ENCODE assay signal across 8 cellular contexts in the genomic region with DNA sequence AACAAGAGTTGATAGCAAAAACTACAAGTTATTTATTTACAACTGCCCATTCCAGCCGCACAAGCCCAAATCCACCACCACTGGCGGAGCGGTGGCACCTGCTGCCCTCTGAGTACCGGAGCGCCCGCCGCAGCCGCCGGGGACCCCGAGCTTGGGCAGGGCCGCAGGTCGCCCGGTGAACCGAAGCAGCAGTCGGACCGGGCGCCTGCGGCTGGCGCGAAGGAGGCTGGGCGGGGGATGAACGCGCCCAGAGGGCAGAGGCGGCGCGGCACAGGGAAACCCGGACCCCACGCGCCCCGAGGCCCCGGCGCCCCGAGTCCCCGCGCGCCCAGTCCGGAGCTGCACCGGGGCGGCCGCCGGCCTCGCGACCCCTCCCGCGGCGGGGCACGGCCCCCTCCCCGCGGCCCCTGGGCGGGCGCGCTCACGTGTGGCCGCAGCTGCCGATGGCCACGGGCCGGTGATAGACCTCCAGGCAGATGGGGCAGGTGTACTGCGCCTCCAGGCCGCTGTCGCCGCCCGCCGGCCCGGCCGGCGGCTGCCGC. TPM values are rescaled to one million over a fixed set of nuclear protein-coding genes. Genes with fewer than 3 reads are reported as not detected.
A peak's percentile ranks its signal among the peaks of the same experiment; 100 is the strongest.
DNase-seq lines count a peak whose midpoint lies in the region; ATAC-seq, FAIRE-seq and TF ChIP-seq lines count a peak whose summit lies in the region.

No MANE protein-coding gene starts in this region.

- no peak for FAIRE-seq in H54 (lab: Jason Lieb, UNC)

- no TSS peak for BruUV-seq in OCI-LY7 (replicated peaks; lab: Mats Ljungman, UMichigan)

- H3K27ac ChIP-seq in OCI-LY7 (ENCODE audit: low read depth, low read length, poor library complexity, severe bottlenecking) (peak overlapping the region; percentile 71), ectodermal cell (ENCODE audit: insufficient read depth, low read depth, low read length, poor library complexity, severe bottlenecking) (no peak overlapping the region)

- no peaks in the 10 kb centered on the region for H3K9me2 ChIP-seq in OCI-LY7 (ENCODE audit: insufficient read depth, low read length)

- CTCF ChIA-PET in OCI-LY7 (lab: Charles Lee; ENCODE audit: unreplicated experiment): no interaction called here

- peak overlapping the region; percentile 79 for H3K9ac ChIP-seq in mucosa of stomach (ENCODE audit: low read length)

- H3K4me1 ChIP-seq in OCI-LY7 (ENCODE audit: insufficient read depth, low read length, poor library complexity, severe bottlenecking) (peaks cover 59% of the 10 kb centered on the region), ectodermal cell (ENCODE audit: control insufficient read depth, insufficient read depth, low read length) (peaks cover 7% of the 10 kb centered on the region), mucosa of stomach (ENCODE audit: control insufficient read depth, insufficient read depth, low read length) (peaks cover 20% of the 10 kb centered on the region)

- TF ChIP-seq POLR2A in H54 (IDR thresholded peaks at IDR 0.05; ENCODE audit: low read depth, low read length): no peak

- H3K27me3 ChIP-seq in ectodermal cell (ENCODE audit: control insufficient read depth, insufficient read depth, low read length, poor library complexity, severe bottlenecking) (no peaks in the 10 kb centered on the region), mucosa of stomach (ENCODE audit: control insufficient read depth, insufficient read depth, low read length) (no peaks in the 10 kb centered on the region)

- peak overlapping the region; percentile 98 for H3K4me3 ChIP-seq in HFF-Myc (replicated peaks; ENCODE audit: low read depth, low read length)
- H3K4me3 ChIP-seq in OCI-LY7 (ENCODE audit: low read depth, low read length, poor library complexity, severe bottlenecking): peak overlapping the region; percentile 89
- peak overlapping the region; percentile 98 for H3K4me3 ChIP-seq in ectodermal cell (ENCODE audit: insufficient read depth, low read depth, low read length)
- peak overlapping the region; percentile 88 for H3K4me3 ChIP-seq in mucosa of stomach (ENCODE audit: low read length)

- no peaks in the 10 kb centered on the region for H4K20me1 ChIP-seq in OCI-LY7 (ENCODE audit: insufficient read depth, low read length)

- intact Hi-C loops in OCI-LY7 (cut with micrococcal nuclease; ENCODE audit: unreplicated experiment): loop anchor here (2.0 kb wide), 1 partner anchor 77 kb away; no protein-coding TSS in a partner anchor

- H3K36me3 ChIP-seq in OCI-LY7 (ENCODE audit: insufficient read depth, low read length) (no peaks in the 10 kb centered on the region; the same call in 1 of the 2 replicates), ectodermal cell (ENCODE audit: control insufficient read depth, insufficient read depth, low read length) (no peaks in the 10 kb centered on the region), mucosa of stomach (ENCODE audit: control insufficient read depth, insufficient read depth, low read length) (no peaks in the 10 kb centered on the region)

- H3K4me2 ChIP-seq in OCI-LY7 (ENCODE audit: low read length): peak overlapping the region; percentile 79

- POLR2A ChIA-PET in OCI-LY7 (lab: Charles Lee): no interaction called here

- peak overlapping the region; percentile 18; the same call in 1 of the 2 replicates for H2AFZ ChIP-seq in OCI-LY7 (ENCODE audit: low read length)

- no peak for TF ChIP-seq CTCF in HFF-Myc (IDR thresholded peaks at IDR 0.05; ENCODE audit: low read depth, low read length, missing control alignments)
- TF ChIP-seq CTCF in OCI-LY7 (conservative IDR thresholded peaks at IDR 0.05; ENCODE audit: low read length): no peak

- DNase-seq in HFF-Myc (ENCODE audit: extremely low read depth, low read depth) (no peak), OCI-LY7 (ENCODE audit: low spot score) (peak; percentile 24), H54 (ENCODE audit: insufficient read length, low spot score) (no peak), NCI-H510A treated with DMSO at 0.1 percent for 48 hours (lab: John Stamatoyannopoulos, UW) (no peak), ecto neural progenitor cell (ENCODE audit: low spot score) (no peak)

- peaks cover 26% of the 10 kb centered on the region; the same call in 1 of the 2 replicates for H3K79me2 ChIP-seq in OCI-LY7 (ENCODE audit: insufficient read depth, low read depth, low read length)

- WGBS in ectodermal cell, 2 experiments: 1% methylated on average over 67 of the region's 67 CpGs

- ATAC-seq in GM18519 (IDR thresholded peaks at IDR 0.05; ENCODE audit: low FRiP score, unreplicated experiment): peak; percentile 2

- H3K9me3 ChIP-seq in OCI-LY7 (ENCODE audit: low read length): no peaks in the 10 kb centered on the region
- H3K9me3 ChIP-seq in ectodermal cell (ENCODE audit: control insufficient read depth, low read length): no peaks in the 10 kb centered on the region
- no peaks in the 10 kb centered on the region for H3K9me3 ChIP-seq in mucosa of stomach (ENCODE audit: control insufficient read depth, low read length)

RNA-seq across cellular contexts. Expression of a gene that starts 0.4 kb away (rescaled TPM):
- 39.2 and 52.4 TPM in 2 replicates for total RNA-seq in OCI-LY7 (2014; rRNA removed; shearing (Covaris generic))
- 40.3 and 56.2 TPM in 2 replicates for total RNA-seq in OCI-LY7 (2022)
- 36.8 TPM for polyA plus RNA-seq in ectodermal cell (2013, experiment 1 of 4)
- 33.2 TPM for polyA plus RNA-seq in ectodermal cell (2013, experiment 2 of 4)
- 30.4 TPM for polyA plus RNA-seq in ectodermal cell (2013, experiment 3 of 4)
- 34.9 TPM for polyA plus RNA-seq in ectodermal cell (2013, experiment 4 of 4)

RNA-seq across cellular contexts. Expression of a gene that starts 0.5 kb away (rescaled TPM):
- total RNA-seq in OCI-LY7 (2014; rRNA removed; shearing (Covaris generic)): 18.5 and 21.9 TPM in 2 replicates
- 23.3 and 24.4 TPM in 2 replicates for total RNA-seq in OCI-LY7 (2022)
- polyA plus RNA-seq in ectodermal cell (2013, experiment 1 of 4): 15.0 TPM
- 14.6 TPM for polyA plus RNA-seq in ectodermal cell (2013, experiment 2 of 4)
- polyA plus RNA-seq in ectodermal cell (2013, experiment 3 of 4): 16.7 TPM
- polyA plus RNA-seq in ectodermal cell (2013, experiment 4 of 4): 15.0 TPM

RNA-seq across cellular contexts. Expression of a gene that starts 19.5 kb away (rescaled TPM):
- total RNA-seq in OCI-LY7 (2014; rRNA removed; shearing (Covaris generic)): 2.4 and 3.1 TPM in 2 replicates
- 1.6 and 3.3 TPM in 2 replicates for total RNA-seq in OCI-LY7 (2022)
- polyA plus RNA-seq in ectodermal cell (2013, experiment 1 of 4): 0.22 TPM
- 0.32 TPM for polyA plus RNA-seq in ectodermal cell (2013, experiment 2 of 4)
- not detected for polyA plus RNA-seq in ectodermal cell (2013, experiment 3 of 4)
- polyA plus RNA-seq in ectodermal cell (2013, experiment 4 of 4): 0.45 TPM

RNA-seq across cellular contexts. Expression of a gene that starts 42.9 kb away (rescaled TPM):
- 65.6 and 74.4 TPM in 2 replicates for total RNA-seq in OCI-LY7 (2014; rRNA removed; shearing (Covaris generic))
- 136 and 158 TPM in 2 replicates for total RNA-seq in OCI-LY7 (2022)
- polyA plus RNA-seq in ectodermal cell (2013, experiment 1 of 4): 63.8 TPM
- 57.7 TPM for polyA plus RNA-seq in ectodermal cell (2013, experiment 2 of 4)
- polyA plus RNA-seq in ectodermal cell (2013, experiment 3 of 4): 32.9 TPM
- 37.4 TPM for polyA plus RNA-seq in ectodermal cell (2013, experiment 4 of 4)

RNA-seq across cellular contexts. Expression of a gene that starts 55.0 kb away (rescaled TPM):
- 601 and 647 TPM in 2 replicates for total RNA-seq in OCI-LY7 (2014; rRNA removed; shearing (Covaris generic))
- 315 and 359 TPM in 2 replicates for total RNA-seq in OCI-LY7 (2022)
- polyA plus RNA-seq in ectodermal cell (2013, experiment 1 of 4): 70.9 TPM
- polyA plus RNA-seq in ectodermal cell (2013, experiment 2 of 4): 74.3 TPM
- polyA plus RNA-seq in ectodermal cell (2013, experiment 3 of 4): 66.9 TPM
- 74.6 TPM for polyA plus RNA-seq in ectodermal cell (2013, experiment 4 of 4)
